ENCODE assay signal across 11 cellular contexts in the genomic region with DNA sequence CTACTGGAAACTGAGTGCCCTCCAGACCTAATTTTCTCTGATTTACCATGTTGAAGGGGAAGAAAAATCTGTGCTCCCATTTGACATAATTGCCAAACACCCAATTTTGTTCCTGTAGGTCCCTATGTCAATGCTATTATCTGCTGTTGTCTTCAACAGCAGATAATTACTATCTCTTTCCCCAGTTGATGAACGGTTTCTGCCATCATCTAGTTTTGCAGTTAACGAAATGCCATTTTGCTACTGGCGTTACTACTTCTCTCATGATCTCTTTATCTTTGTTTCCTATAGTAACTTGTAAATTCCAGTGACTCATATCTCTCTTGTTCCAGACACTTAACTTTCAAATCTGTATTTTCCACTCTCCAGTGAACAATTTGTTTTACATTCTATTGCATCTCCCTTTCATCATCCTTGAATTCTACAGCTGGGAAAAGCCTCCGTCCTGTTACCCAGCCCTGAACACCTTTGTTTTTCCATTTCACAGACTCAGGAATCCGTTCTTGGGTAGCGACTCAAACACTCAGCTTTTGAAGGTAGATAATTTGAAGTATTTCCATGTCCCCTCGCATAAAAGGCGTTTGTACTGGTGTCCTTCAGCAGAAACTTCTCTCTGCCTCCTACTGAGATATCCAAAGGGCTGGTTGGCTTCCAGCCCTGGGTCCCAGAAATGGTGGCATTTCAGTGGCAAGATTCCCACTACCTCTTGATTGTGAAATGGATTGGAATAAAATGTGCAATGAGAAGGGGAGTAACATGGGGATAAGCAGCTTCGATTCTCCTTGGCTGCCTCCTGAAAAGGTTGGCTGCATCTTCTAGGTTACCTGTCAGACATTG.
DNase-seq lines count a peak whose midpoint lies in the region; ATAC-seq, FAIRE-seq and TF ChIP-seq lines count a peak whose summit lies in the region.
"Had no signal": no experiment of that assay in that cellular context is flagged by ENCODE, and none has a peak within 500 bp of the region (broad histone marks: within the 10 kb centered on the region; RNA-seq: fewer than 3 reads in every experiment).

No MANE protein-coding gene starts in this region.

- TF ChIP-seq POLR2A in K562 (conservative IDR thresholded peaks at IDR 0.05), result no peak

- peaks cover 31% of the 10 kb centered on the region for H3K4me1 Mint-ChIP-seq in activated CD4-positive, alpha-beta T cell treated with anti-CD3 and anti-CD28 coated beads for 36 hours
- peaks cover 15% of the 10 kb centered on the region for H3K4me1 Mint-ChIP-seq in activated CD4-positive, alpha-beta T cell treated with anti-CD3 and anti-CD28 coated beads, Interleukin-2, amount 10 ng/mL, durations not matched to agents 7 days and 5 days

- H3K27ac ChIP-seq in K562 (ENCODE audit: extremely low read depth, low read depth, low read length), result no peak overlapping the region
- H3K27ac ChIP-seq: colonic mucosa had no signal

- no peaks in the 10 kb centered on the region for H3K36me3 ChIP-seq in K562 (ENCODE audit: control insufficient read depth, insufficient read depth, low read length)
- H3K36me3 ChIP-seq: BE2C, colonic mucosa had no signal

- POLR2A ChIA-PET in activated CD4-positive, alpha-beta T cell treated with anti-CD3 and anti-CD28 coated beads for 36 hours (lab: Charles Lee), result no interaction called here
- POLR2A ChIA-PET in activated CD4-positive, alpha-beta T cell treated with anti-CD3 and anti-CD28 coated beads, Interleukin-2, amount 10 ng/mL, durations not matched to agents 7 days and 5 days (lab: Charles Lee), result no interaction called here
- POLR2A ChIA-PET in K562 (lab: Yijun Ruan, JAX), result interaction anchor here (0.6 kb wide), 3 partner anchors 10 to 791 kb away, joined by 3 to 4 read pairs (median 3); no protein-coding TSS in a partner anchor

- in situ Hi-C loops in K562 (cut with MboI), result no loop called here

- WGBS in K562 (ENCODE audit: insufficient coverage, low coverage, missing lambda C conversion rate), result 1% methylated on average over 9 of the region's 9 CpGs

- no peak for DNase-seq in activated CD4-positive, alpha-beta T cell treated with anti-CD3 and anti-CD28 coated beads for 36 hours
- DNase-seq in activated CD4-positive, alpha-beta T cell treated with anti-CD3 and anti-CD28 coated beads, Interleukin-2, amount 10 ng/mL, durations not matched to agents 7 days and 5 days, result no peak
- DNase-seq in NCI-H446 treated with DMSO at 0.1 percent for 48 hours (lab: John Stamatoyannopoulos, UW) (peak; percentile 45), K562 (ENCODE audit: extremely low read depth in 1 of 4, low spot score in 3 of 4) (no peak), renal cortical epithelial cell (ENCODE audit: low read depth) (peak; percentile 41), SK-N-DZ (ENCODE audit: low spot score) (no peak), SHP77 (lab: John Stamatoyannopoulos, UW) (no peak)
- DNase-seq: BE2C, colonic mucosa, NCI-H510A had no signal

- CTCF ChIA-PET in activated CD4-positive, alpha-beta T cell treated with anti-CD3 and anti-CD28 coated beads for 36 hours (lab: Charles Lee), result interaction anchor here (1.0 to 2.6 kb wide), 3 partner anchors 9 to 210 kb away, joined by 3 to 7 read pairs (median 3); no protein-coding TSS in a partner anchor
- CTCF ChIA-PET in activated CD4-positive, alpha-beta T cell treated with anti-CD3 and anti-CD28 coated beads, Interleukin-2, amount 10 ng/mL, durations not matched to agents 7 days and 5 days (lab: Charles Lee), result interaction anchor here (0.6 to 1.1 kb wide), 3 partner anchors 11 to 103 kb away, joined by 3 to 4 read pairs (median 3); no protein-coding TSS in a partner anchor
- CTCF ChIA-PET in K562 (lab: Yijun Ruan, JAX; ENCODE audit: low intra/inter-chr PET ratio), result no interaction called here

- no peak overlapping the region for H3K9ac ChIP-seq in K562 (ENCODE audit: insufficient read depth in 1 of 2, low read depth in 2 of 2, low read length in 2 of 2)

- no peaks in the 10 kb centered on the region for H4K20me1 ChIP-seq in K562 (replicated peaks; ENCODE audit: control insufficient read depth, insufficient read depth, low read length)

- BruUV-seq in K562 (replicated peaks; lab: Mats Ljungman, UMichigan), result no TSS peak

- no peak for TF ChIP-seq RAD21 in K562 (CRISPR knock-in tag; conservative IDR thresholded peaks at IDR 0.05 in 1 of 2, IDR thresholded peaks at IDR 0.05 in 1 of 2)

- no peaks in the 10 kb centered on the region; a peak in 1 of 5 replicates for H3K27me3 ChIP-seq in K562 (ENCODE audit: control insufficient read depth in 2 of 2, insufficient read depth in 2 of 2, low read length in 2 of 2)
- H3K27me3 ChIP-seq: colonic mucosa had no signal

- H3K27me3 Mint-ChIP-seq in activated CD4-positive, alpha-beta T cell treated with anti-CD3 and anti-CD28 coated beads for 36 hours, result no peaks in the 10 kb centered on the region
- peaks cover 2% of the 10 kb centered on the region for H3K27me3 Mint-ChIP-seq in activated CD4-positive, alpha-beta T cell treated with anti-CD3 and anti-CD28 coated beads, Interleukin-2, amount 10 ng/mL, durations not matched to agents 7 days and 5 days

- H3K4me3 Mint-ChIP-seq in activated CD4-positive, alpha-beta T cell treated with anti-CD3 and anti-CD28 coated beads for 36 hours, result no peak overlapping the region
- H3K4me3 Mint-ChIP-seq in activated CD4-positive, alpha-beta T cell treated with anti-CD3 and anti-CD28 coated beads, Interleukin-2, amount 10 ng/mL, durations not matched to agents 7 days and 5 days, result no peak overlapping the region

- no peaks in the 10 kb centered on the region for H3K36me3 Mint-ChIP-seq in activated CD4-positive, alpha-beta T cell treated with anti-CD3 and anti-CD28 coated beads for 36 hours (ENCODE audit: low read depth)
- H3K36me3 Mint-ChIP-seq in activated CD4-positive, alpha-beta T cell treated with anti-CD3 and anti-CD28 coated beads, Interleukin-2, amount 10 ng/mL, durations not matched to agents 7 days and 5 days (ENCODE audit: low read depth), result no peaks in the 10 kb centered on the region

- H3K4me2 ChIP-seq in K562 (ENCODE audit: insufficient read depth, low read length), result no peak overlapping the region

- no peaks in the 10 kb centered on the region for H3K4me1 ChIP-seq in K562 (replicated peaks in 1 of 2; ENCODE audit: control insufficient read depth in 2 of 2, insufficient read depth in 2 of 2, low read length in 2 of 2)
- H3K4me1 ChIP-seq: BE2C, colonic mucosa had no signal

- H3K9me1 ChIP-seq in K562 (ENCODE audit: control insufficient read depth, insufficient read depth, low read length), result no peaks in the 10 kb centered on the region

- H3K9me3 ChIP-seq in K562 (replicated peaks; ENCODE audit: control insufficient read depth, insufficient read depth, low read depth, low read length), result no peaks in the 10 kb centered on the region
- H3K9me3 ChIP-seq: BE2C, colonic mucosa had no signal

- peak overlapping the region; percentile 5 for H3K27ac Mint-ChIP-seq in activated CD4-positive, alpha-beta T cell treated with anti-CD3 and anti-CD28 coated beads for 36 hours
- no peak overlapping the region for H3K27ac Mint-ChIP-seq in activated CD4-positive, alpha-beta T cell treated with anti-CD3 and anti-CD28 coated beads, Interleukin-2, amount 10 ng/mL, durations not matched to agents 7 days and 5 days

- H3K79me2 ChIP-seq in K562 (ENCODE audit: control insufficient read depth, insufficient read depth, low read length), result no peaks in the 10 kb centered on the region

- no peak for TF ChIP-seq CTCF in K562 (IDR thresholded peaks at IDR 0.05 in 2 of 3, conservative IDR thresholded peaks at IDR 0.05 in 1 of 3; ENCODE audit: insufficient read depth in 2 of 3, low read depth in 1 of 3, low read length in 3 of 3)

- H2AFZ ChIP-seq in K562 (ENCODE audit: low read depth, low read length), result no peak overlapping the region

- TF ChIP-seq EP300 in K562 (IDR thresholded peaks at IDR 0.05; ENCODE audit: low read length), result no peak

- no peak for FAIRE-seq in K562 (lab: Jason Lieb, UNC)

- H3K4me3 ChIP-seq in K562, result no peak overlapping the region
- H3K4me3 ChIP-seq: colonic mucosa had no signal

- intact Hi-C loops in activated CD4-positive, alpha-beta T cell treated with anti-CD3 and anti-CD28 coated beads for 36 hours (cut with DNase I, micrococcal nuclease), result no loop called here
- intact Hi-C loops in K562 (cut with micrococcal nuclease), result no loop called here

- H3K9me3 Mint-ChIP-seq in activated CD4-positive, alpha-beta T cell treated with anti-CD3 and anti-CD28 coated beads for 36 hours (ENCODE audit: low read depth), result no peaks in the 10 kb centered on the region
- no peaks in the 10 kb centered on the region for H3K9me3 Mint-ChIP-seq in activated CD4-positive, alpha-beta T cell treated with anti-CD3 and anti-CD28 coated beads, Interleukin-2, amount 10 ng/mL, durations not matched to agents 7 days and 5 days

- peak; percentile 49 for ATAC-seq in activated CD4-positive, alpha-beta T cell treated with anti-CD3 and anti-CD28 coated beads for 36 hours
- ATAC-seq in K562 (no peak), GM18520 (IDR thresholded peaks at IDR 0.05; ENCODE audit: unreplicated experiment) (no peak)

TF ChIP-seq in K562, 482 proteins besides CTCF, POLR2A, EP300 and RAD21 (continues in another document):
- 0 out of 2 replicates have a peak, but pooled peaks have one; percentile 49 for TF ChIP-seq SOX6 (IDR thresholded peaks at IDR 0.05)
- TF ChIP-seq SREBF2 (CRISPR knock-in tag; IDR thresholded peaks at IDR 0.05), result no peak
- TF ChIP-seq FOXJ2 (tag; IDR thresholded peaks at IDR 0.05), result 0 out of 2 replicates have a peak, but pooled peaks have one; percentile 26
- no peak for TF ChIP-seq ZNF143 (CRISPR knock-in tag; IDR thresholded peaks at IDR 0.05)
- TF ChIP-seq HLTF (IDR thresholded peaks at IDR 0.05), result no peak
- TF ChIP-seq, protein P1, sequence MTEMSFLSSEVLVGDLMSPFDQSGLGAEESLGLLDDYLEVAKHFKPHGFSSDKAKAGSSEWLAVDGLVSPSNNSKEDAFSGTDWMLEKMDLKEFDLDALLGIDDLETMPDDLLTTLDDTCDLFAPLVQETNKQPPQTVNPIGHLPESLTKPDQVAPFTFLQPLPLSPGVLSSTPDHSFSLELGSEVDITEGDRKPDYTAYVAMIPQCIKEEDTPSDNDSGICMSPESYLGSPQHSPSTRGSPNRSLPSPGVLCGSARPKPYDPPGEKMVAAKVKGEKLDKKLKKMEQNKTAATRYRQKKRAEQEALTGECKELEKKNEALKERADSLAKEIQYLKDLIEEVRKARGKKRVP (CRISPR knock-in tag; IDR thresholded peaks at IDR 0.05), result peak; percentile 93
- no peak for TF ChIP-seq ELF2 (CRISPR knock-in tag; IDR thresholded peaks at IDR 0.05)
- TF ChIP-seq DIDO1 (tag; IDR thresholded peaks at IDR 0.05; ENCODE audit: low read depth), result no peak
- TF ChIP-seq TEAD1 (CRISPR knock-in tag; IDR thresholded peaks at IDR 0.05), result peak in 1 of 2 experiments; percentile 76; a peak in 1 of 4 replicates
- TF ChIP-seq TARDBP (IDR thresholded peaks at IDR 0.05), result no peak
- no peak for TF ChIP-seq KDM2B (CRISPR knock-in tag; IDR thresholded peaks at IDR 0.05)
- TF ChIP-seq BRF1 (IDR thresholded peaks at IDR 0.05; ENCODE audit: borderline replicate concordance, extremely low read depth, insufficient read length), result no peak

Comparison
In these comparisons a context has a peak if more than half of its experiments do, and no peak if none do; other contexts are left out.
1. DNase-seq: peak in NCI-H446 treated with DMSO at 0.1 percent for 48 hours (single experiment) and renal cortical epithelial cell (single experiment); none in activated CD4-positive, alpha-beta T cell treated with anti-CD3 and anti-CD28 coated beads for 36 hours (single experiment), activated CD4-positive, alpha-beta T cell treated with anti-CD3 and anti-CD28 coated beads, Interleukin-2, amount 10 ng/mL, durations not matched to agents 7 days and 5 days (single experiment), K562 (0 of 4), SK-N-DZ (single experiment) and SHP77 (0 of 2).